ENCODE assay signal across 8 cellular contexts in genomic region chrX:113019958-113020357, GRCh38.
"Had no signal": no experiment of that assay in that cellular context is flagged by ENCODE, and none has a peak within 500 bp of the region (broad histone marks: within the 10 kb centered on the region; RNA-seq: fewer than 3 reads in every experiment).

No MANE protein-coding gene starts in this region.

- H3K4me3 ChIP-seq: GM23338, K562 had no signal

- FAIRE-seq: H1, H54, HTR-8/SVneo, K562 had no signal

- DNase-seq: H9, HCEC 1CT, IMR-90 had no signal
